Comparison of ENCODE assay signal across 2 cellular contexts in genomic region chr11:73356979-73357739, GRCh38.
TF ChIP-seq lines count a peak whose summit lies in the region.

No MANE protein-coding gene starts in this region.

TF ChIP-seq in HepG2, 621 proteins besides CTCF, POLR2A, EP300 and RAD21:
- TF ChIP-seq SRSF4 (IDR thresholded peaks at IDR 0.05; ENCODE audit: low read depth, low read length, poor library complexity, severe bottlenecking): no peak
- TF ChIP-seq JARID2 (CRISPR knock-in tag; IDR thresholded peaks at IDR 0.05; ENCODE audit: insufficient replicate concordance): no peak
- no peak for TF ChIP-seq ZNF782 (CRISPR knock-in tag; IDR thresholded peaks at IDR 0.05; ENCODE audit: borderline replicate concordance)
- no peak for TF ChIP-seq MED8 (CRISPR knock-in tag; IDR thresholded peaks at IDR 0.05; ENCODE audit: insufficient replicate concordance)
- no peak for TF ChIP-seq KLF13 (CRISPR knock-in tag; IDR thresholded peaks at IDR 0.05)
- no peak for TF ChIP-seq KLF15 (CRISPR knock-in tag; IDR thresholded peaks at IDR 0.05; ENCODE audit: borderline replicate concordance)
- TF ChIP-seq FOXK2 (IDR thresholded peaks at IDR 0.05): no peak
- TF ChIP-seq HNRNPUL1 (IDR thresholded peaks at IDR 0.05; ENCODE audit: low read depth, low read length): no peak
- no peak for TF ChIP-seq SOX6 (IDR thresholded peaks at IDR 0.05)
- no peak for TF ChIP-seq SOX6 (CRISPR knock-in tag; IDR thresholded peaks at IDR 0.05)
- no peak for TF ChIP-seq ZNF598 (CRISPR knock-in tag; IDR thresholded peaks at IDR 0.05; ENCODE audit: borderline replicate concordance)
- TF ChIP-seq ZNF556 (CRISPR knock-in tag; IDR thresholded peaks at IDR 0.05; ENCODE audit: borderline replicate concordance): no peak
- TF ChIP-seq ZNF337 (CRISPR knock-in tag; IDR thresholded peaks at IDR 0.05; ENCODE audit: borderline replicate concordance, low read depth): no peak
- TF ChIP-seq SUZ12 (IDR thresholded peaks at IDR 0.05; ENCODE audit: low read depth, low read length): no peak
- TF ChIP-seq, protein P1, sequence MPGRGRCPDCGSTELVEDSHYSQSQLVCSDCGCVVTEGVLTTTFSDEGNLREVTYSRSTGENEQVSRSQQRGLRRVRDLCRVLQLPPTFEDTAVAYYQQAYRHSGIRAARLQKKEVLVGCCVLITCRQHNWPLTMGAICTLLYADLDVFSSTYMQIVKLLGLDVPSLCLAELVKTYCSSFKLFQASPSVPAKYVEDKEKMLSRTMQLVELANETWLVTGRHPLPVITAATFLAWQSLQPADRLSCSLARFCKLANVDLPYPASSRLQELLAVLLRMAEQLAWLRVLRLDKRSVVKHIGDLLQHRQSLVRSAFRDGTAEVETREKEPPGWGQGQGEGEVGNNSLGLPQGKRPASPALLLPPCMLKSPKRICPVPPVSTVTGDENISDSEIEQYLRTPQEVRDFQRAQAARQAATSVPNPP (CRISPR knock-in tag; IDR thresholded peaks at IDR 0.05): no peak
- no peak for TF ChIP-seq ZNF550 (CRISPR knock-in tag; IDR thresholded peaks at IDR 0.05; ENCODE audit: borderline replicate concordance)
- no peak for TF ChIP-seq PBX2 (CRISPR knock-in tag; IDR thresholded peaks at IDR 0.05)
- no peak for TF ChIP-seq TEAD2 (CRISPR knock-in tag; IDR thresholded peaks at IDR 0.05)
- no peak for TF ChIP-seq DPF2 (CRISPR knock-in tag; IDR thresholded peaks at IDR 0.05; ENCODE audit: borderline replicate concordance, low read depth)
- TF ChIP-seq ZNF263 (CRISPR knock-in tag; IDR thresholded peaks at IDR 0.05): no peak

TF ChIP-seq in WTC11, 78 proteins besides CTCF, POLR2A, EP300 and RAD21:
- TF ChIP-seq, protein P2, sequence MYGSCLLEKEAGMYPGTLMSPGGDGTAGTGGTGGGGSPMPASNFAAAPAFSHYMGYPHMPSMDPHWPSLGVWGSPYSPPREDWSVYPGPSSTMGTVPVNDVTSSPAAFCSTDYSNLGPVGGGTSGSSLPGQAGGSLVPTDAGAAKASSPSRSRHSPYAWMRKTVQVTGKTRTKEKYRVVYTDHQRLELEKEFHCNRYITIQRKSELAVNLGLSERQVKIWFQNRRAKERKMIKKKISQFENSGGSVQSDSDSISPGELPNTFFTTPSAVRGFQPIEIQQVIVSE (CRISPR knock-in tag; IDR thresholded peaks at IDR 0.05; ENCODE audit: borderline replicate concordance): no peak
- TF ChIP-seq, protein P3, sequence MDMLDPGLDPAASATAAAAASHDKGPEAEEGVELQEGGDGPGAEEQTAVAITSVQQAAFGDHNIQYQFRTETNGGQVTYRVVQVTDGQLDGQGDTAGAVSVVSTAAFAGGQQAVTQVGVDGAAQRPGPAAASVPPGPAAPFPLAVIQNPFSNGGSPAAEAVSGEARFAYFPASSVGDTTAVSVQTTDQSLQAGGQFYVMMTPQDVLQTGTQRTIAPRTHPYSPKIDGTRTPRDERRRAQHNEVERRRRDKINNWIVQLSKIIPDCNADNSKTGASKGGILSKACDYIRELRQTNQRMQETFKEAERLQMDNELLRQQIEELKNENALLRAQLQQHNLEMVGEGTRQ (CRISPR knock-in tag; IDR thresholded peaks at IDR 0.05): no peak
- TF ChIP-seq TP53 (CRISPR knock-in tag; IDR thresholded peaks at IDR 0.05) (no peak), AR (CRISPR knock-in tag; IDR thresholded peaks at IDR 0.05) (no peak), ZNF425 (CRISPR knock-in tag; conservative IDR thresholded peaks at IDR 0.05) (no peak), FOXP1 (CRISPR knock-in tag; IDR thresholded peaks at IDR 0.05; ENCODE audit: borderline replicate concordance) (no peak), NR2C2 (CRISPR knock-in tag; IDR thresholded peaks at IDR 0.05) (no peak), SP1 (CRISPR knock-in tag; conservative IDR thresholded peaks at IDR 0.05) (no peak), ATF2 (CRISPR knock-in tag; IDR thresholded peaks at IDR 0.05; ENCODE audit: borderline replicate concordance, low read depth) (no peak), MAX (CRISPR knock-in tag; IDR thresholded peaks at IDR 0.05) (no peak), NR3C1 (CRISPR knock-in tag; conservative IDR thresholded peaks at IDR 0.05; ENCODE audit: low read depth) (no peak), ATF1 (CRISPR knock-in tag; IDR thresholded peaks at IDR 0.05) (no peak), RELA (CRISPR knock-in tag; IDR thresholded peaks at IDR 0.05; ENCODE audit: borderline replicate concordance) (no peak)
